ENCODE assay signal across 8 cellular contexts in genomic region chr16:46629331-46629843, GRCh38. TPM values are rescaled to one million over a fixed set of nuclear protein-coding genes. Genes with fewer than 3 reads are reported as not detected.
DNase-seq lines count a peak whose midpoint lies in the region; ATAC-seq and TF ChIP-seq lines count a peak whose summit lies in the region.

No MANE protein-coding gene starts in this region.

- H3K4me3 ChIP-seq in choroid plexus epithelial cell (ENCODE audit: low read depth, low read length) = no peak overlapping the region
- no peak overlapping the region for H3K4me3 ChIP-seq in CD8-positive, alpha-beta memory T cell (ENCODE audit: low read length)

- no peak for DNase-seq in GM10248 (ENCODE audit: extremely low spot score)
- DNase-seq in NCI-H1694 treated with DMSO at 0.1 percent for 48 hours (lab: John Stamatoyannopoulos, UW) = peak; percentile 7
- peak; percentile 71 for DNase-seq in choroid plexus epithelial cell (ENCODE audit: low read depth)
- no peak for DNase-seq in nephron progenitor cell
- DNase-seq in stimulated activated CD4-positive, alpha-beta T cell treated with anti-CD3 and anti-CD28 coated beads, Interleukin-2, amount 100 ng/mL, for 24 hours = no peak
- no peak for DNase-seq in natural killer cell treated with Interleukin-12 subunit alpha and Interleukin-12 subunit beta and Interleukin-15 and Interleukin-18, amount 100 ng/mL, for 72 hours (ENCODE audit: low spot score)
- no peak for DNase-seq in CD8-positive, alpha-beta memory T cell

- ATAC-seq in natural killer cell treated with Interleukin-12 subunit alpha and Interleukin-12 subunit beta and Interleukin-15 and Interleukin-18, amount 100 ng/mL, for 72 hours = no peak
- ATAC-seq in HG02610 (IDR thresholded peaks at IDR 0.05; ENCODE audit: unreplicated experiment) = no peak

- H3K9me3 Mint-ChIP-seq in nephron progenitor cell = no peaks in the 10 kb centered on the region
- no peaks in the 10 kb centered on the region for H3K9me3 Mint-ChIP-seq in natural killer cell treated with Interleukin-12 subunit alpha and Interleukin-12 subunit beta and Interleukin-15 and Interleukin-18, amount 100 ng/mL, for 72 hours
- H3K9me3 Mint-ChIP-seq in CD8-positive, alpha-beta memory T cell = no peaks in the 10 kb centered on the region

- H3K27ac ChIP-seq in CD8-positive, alpha-beta memory T cell (ENCODE audit: low read depth, low read length) = no peak overlapping the region

- H3K9me3 ChIP-seq in CD8-positive, alpha-beta memory T cell (ENCODE audit: low read length) = no peaks in the 10 kb centered on the region

- CTCF ChIA-PET in GM10248 (lab: Yijun Ruan, JAX) = interaction anchor here (0.7 to 3.2 kb wide), 9 partner anchors 8 to 290 kb away, joined by 3 to 13 read pairs (median 4); partner anchors contain the start of gene SHCBP1
- CTCF ChIA-PET in CD8-positive, alpha-beta memory T cell (lab: Charles Lee) = no interaction called here

- no peak overlapping the region for H3K4me3 Mint-ChIP-seq in nephron progenitor cell
- H3K4me3 Mint-ChIP-seq in natural killer cell treated with Interleukin-12 subunit alpha and Interleukin-12 subunit beta and Interleukin-15 and Interleukin-18, amount 100 ng/mL, for 72 hours = no peak overlapping the region
- no peak overlapping the region for H3K4me3 Mint-ChIP-seq in CD8-positive, alpha-beta memory T cell

- H3K4me1 ChIP-seq in CD8-positive, alpha-beta memory T cell (ENCODE audit: insufficient read depth, low read length) = no peaks in the 10 kb centered on the region

- H3K36me3 ChIP-seq in CD8-positive, alpha-beta memory T cell (ENCODE audit: insufficient read depth, low read length) = no peaks in the 10 kb centered on the region

- TF ChIP-seq CTCF in GM10248 (IDR thresholded peaks at IDR 0.05; ENCODE audit: control extremely low read depth, extremely low read depth, low read depth, missing control alignments) (peak; percentile 17), choroid plexus epithelial cell (conservative IDR thresholded peaks at IDR 0.05; ENCODE audit: low read depth, low read length) (peak; percentile 66), nephron progenitor cell (IDR thresholded peaks at IDR 0.05) (peak; percentile 30)

- H3K36me3 Mint-ChIP-seq in nephron progenitor cell (ENCODE audit: low read depth) = no peaks in the 10 kb centered on the region
- H3K36me3 Mint-ChIP-seq in natural killer cell treated with Interleukin-12 subunit alpha and Interleukin-12 subunit beta and Interleukin-15 and Interleukin-18, amount 100 ng/mL, for 72 hours = no peaks in the 10 kb centered on the region
- peaks cover 0 to 2% (median 0%) of the 10 kb centered on the region in 3 donors for H3K36me3 Mint-ChIP-seq in CD8-positive, alpha-beta memory T cell

- H3K27me3 ChIP-seq in CD8-positive, alpha-beta memory T cell (ENCODE audit: insufficient read depth, low read length, poor library complexity, severe bottlenecking) = no peaks in the 10 kb centered on the region

- H3K27me3 Mint-ChIP-seq in nephron progenitor cell (ENCODE audit: low read depth, poor library complexity) = peaks cover 49% of the 10 kb centered on the region
- peaks cover 0 to 2% of the 10 kb centered on the region in 2 donors for H3K27me3 Mint-ChIP-seq in natural killer cell treated with Interleukin-12 subunit alpha and Interleukin-12 subunit beta and Interleukin-15 and Interleukin-18, amount 100 ng/mL, for 72 hours
- H3K27me3 Mint-ChIP-seq in CD8-positive, alpha-beta memory T cell = peaks cover 0 to 3% of the 10 kb centered on the region in 2 donors

- H3K4me1 Mint-ChIP-seq in nephron progenitor cell = peaks cover 30% of the 10 kb centered on the region
- H3K4me1 Mint-ChIP-seq in natural killer cell treated with Interleukin-12 subunit alpha and Interleukin-12 subunit beta and Interleukin-15 and Interleukin-18, amount 100 ng/mL, for 72 hours (ENCODE audit: low read depth in 2 of 2) = no peaks in the 10 kb centered on the region
- no peaks in the 10 kb centered on the region for H3K4me1 Mint-ChIP-seq in CD8-positive, alpha-beta memory T cell

- peak overlapping the region; percentile 43 for H3K27ac Mint-ChIP-seq in nephron progenitor cell
- no peak overlapping the region for H3K27ac Mint-ChIP-seq in natural killer cell treated with Interleukin-12 subunit alpha and Interleukin-12 subunit beta and Interleukin-15 and Interleukin-18, amount 100 ng/mL, for 72 hours
- no peak overlapping the region for H3K27ac Mint-ChIP-seq in CD8-positive, alpha-beta memory T cell

- POLR2A ChIA-PET in GM10248 (lab: Yijun Ruan, JAX) = no interaction called here
- POLR2A ChIA-PET in CD8-positive, alpha-beta memory T cell (lab: Charles Lee) = no interaction called here

RNA-seq across cellular contexts. Expression of gene SHCBP1, which starts 8.2 kb away (rescaled TPM):
- 10 to 100 TPM; 32.9 to 54.6 TPM for total RNA-seq in natural killer cell treated with Interleukin-12 subunit alpha and Interleukin-12 subunit beta and Interleukin-15 and Interleukin-18, amount 100 ng/mL, for 72 hours
- total RNA-seq in CD8-positive, alpha-beta memory T cell = 10 to 100 TPM; 35.6 to 38.2 TPM
- polyA plus RNA-seq in CD8-positive, alpha-beta memory T cell = 1.1 TPM

RNA-seq across cellular contexts. Expression of gene VPS35, which starts 59.6 kb away (rescaled TPM):
- 10 to 100 TPM; 61.6 to 84.9 TPM for total RNA-seq in natural killer cell treated with Interleukin-12 subunit alpha and Interleukin-12 subunit beta and Interleukin-15 and Interleukin-18, amount 100 ng/mL, for 72 hours
- 10 to 100 TPM; 89.0 to 89.8 TPM for total RNA-seq in CD8-positive, alpha-beta memory T cell
- polyA plus RNA-seq in CD8-positive, alpha-beta memory T cell = 69.2 TPM

Comparison
In these comparisons a context has a peak if more than half of its experiments do, and no peak if none do; other contexts are left out.
1. DNase-seq: peak in NCI-H1694 treated with DMSO at 0.1 percent for 48 hours (single experiment) and choroid plexus epithelial cell (single experiment); none in GM10248 (single experiment), nephron progenitor cell (single experiment), stimulated activated CD4-positive, alpha-beta T cell treated with anti-CD3 and anti-CD28 coated beads, Interleukin-2, amount 100 ng/mL, for 24 hours (0 of 2), natural killer cell treated with Interleukin-12 subunit alpha and Interleukin-12 subunit beta and Interleukin-15 and Interleukin-18, amount 100 ng/mL, for 72 hours (single experiment) and CD8-positive, alpha-beta memory T cell (0 of 5).
2. Peak in every context shown above with its lines, with median percentiles within 50 percentile points of each other: CTCF ChIP-seq.